Comparison of ENCODE assay signal across 1 cellular context in the genomic region with DNA sequence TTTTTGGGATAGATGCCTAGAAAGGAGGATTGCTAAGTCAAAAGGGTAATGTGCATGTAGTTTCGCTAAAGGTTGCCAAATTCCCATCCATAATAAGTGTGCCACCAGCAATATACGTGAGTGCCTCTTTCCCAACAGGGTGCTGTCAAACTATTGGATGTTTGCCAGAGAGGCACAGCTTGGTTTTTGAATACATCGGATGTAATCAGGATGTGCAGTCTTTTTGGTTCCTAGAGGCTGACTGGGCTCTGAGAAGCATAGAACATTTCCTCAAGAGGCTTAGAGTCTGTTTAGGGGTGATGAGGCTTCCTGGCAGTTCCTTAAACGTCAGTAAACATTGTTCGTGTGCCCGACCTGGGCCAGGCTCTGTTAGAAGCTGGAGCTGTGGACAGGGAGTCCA.
TF ChIP-seq lines count a peak whose summit lies in the region.

No MANE protein-coding gene starts in this region.

TF ChIP-seq in K562, 482 proteins besides CTCF, POLR2A, EP300 and RAD21:
- TF ChIP-seq THRA (IDR thresholded peaks at IDR 0.05) (no peak), PCBP1 (IDR thresholded peaks at IDR 0.05; ENCODE audit: low read depth, low read length, poor library complexity, severe bottlenecking) (no peak), HDAC3 (IDR thresholded peaks at IDR 0.05; ENCODE audit: borderline replicate concordance, partially characterized antibody) (no peak), CBX5 (IDR thresholded peaks at IDR 0.05; ENCODE audit: borderline replicate concordance, low read depth) (no peak), NFIC (IDR thresholded peaks at IDR 0.05) (peak; percentile 60), POU5F1 (IDR thresholded peaks at IDR 0.05; ENCODE audit: borderline replicate concordance, low read depth, low read length, partially characterized antibody) (no peak)
TF ChIP-seq in K562: peak in this region for 1.
